In genomic region chr20:45362804-45363610, GRCh38 we compare ENCODE assay signal across 8 cellular contexts. TPM values are rescaled to one million over a fixed set of nuclear protein-coding genes. Genes with fewer than 3 reads are reported as not detected.
A peak's percentile ranks its signal among the peaks of the same experiment; 100 is the strongest.
DNase-seq lines count a peak whose midpoint lies in the region; ATAC-seq and TF ChIP-seq lines count a peak whose summit lies in the region.

TSS of gene SYS1 (plus strand) at chr20:45363156. CDS start at chr20:45363532, 376 bp downstream.

- peak within 1 kb of the TSS; percentile 58 to 93 (median 80) for H3K4me3 ChIP-seq in spleen

- peak; percentile 50 to 84 (median 51) for TF ChIP-seq POLR2A in spleen (IDR thresholded peaks at IDR 0.05)

- ATAC-seq in GM19025 (IDR thresholded peaks at IDR 0.05; ENCODE audit: low read depth, unreplicated experiment) = peak; percentile 79
- ATAC-seq in HG03342 (IDR thresholded peaks at IDR 0.05; ENCODE audit: unreplicated experiment) = peak; percentile 72

- peaks cover 23 to 95% (median 74%) of the 10 kb centered on the region in 6 donors for H3K4me1 ChIP-seq in spleen

- 0 to 1% (median 0%) methylated on average over 33 to 55 of the region's 55 CpGs for WGBS in spleen, 5 donors

- H3K9me3 ChIP-seq in spleen = no peaks in the 10 kb centered on the region

- H3K27me3 ChIP-seq in spleen (replicated peaks in 1 of 7) = no peaks in the 10 kb centered on the region

- TF ChIP-seq CTCF in spleen (IDR thresholded peaks at IDR 0.05 in 8 of 11, conservative IDR thresholded peaks at IDR 0.05 in 3 of 11) = peak; percentile 86 to 99 (median 91)

- peaks cover 0 to 33% (median 29%) of the 10 kb centered on the region in 6 donors for H3K36me3 ChIP-seq in spleen

- intact Hi-C loops in spleen (cut with DNase I; ENCODE audit: low total_unique reads) = no loop called here

- DNase-seq in AG20443 (ENCODE audit: low spot score) (peak; percentile 98), NCI-H345 treated with DMSO at 0.1 percent for 48 hours (lab: John Stamatoyannopoulos, UW; ENCODE audit: unreplicated experiment) (peak; percentile 99), inferior parietal cortex (ENCODE audit: extremely low spot score) (peak; percentile 99), spleen (peak; percentile 99)
- DNase-seq in activated CD4-positive, CD25-positive, alpha-beta regulatory T cell (lab: John Stamatoyannopoulos, UW) = peak; percentile 94 to 97 (median 96)
- peak; percentile 98 for DNase-seq in central memory CD4-positive, alpha-beta T cell

- peak within 1 kb of the TSS; percentile 93 to 98 (median 96) for H3K27ac ChIP-seq in spleen

RNA-seq across cellular contexts. Expression of gene SYS1, which starts in this region (rescaled TPM):
- 10 to 100 TPM; 23.7 to 69.8 (median 35.3) TPM for total RNA-seq in spleen
- polyA plus RNA-seq in spleen = 10 to 100 TPM; 15.1 to 22.2 (median 21.6) TPM

Comparison
In these comparisons a context has a peak if more than half of its experiments do, and no peak if none do; other contexts are left out.
1. Peak in every context shown above with its lines: DNase-seq, ATAC-seq, H3K4me3 ChIP-seq and H3K27ac ChIP-seq.